21 cellular contexts compared by ENCODE assay signal in the genomic region with DNA sequence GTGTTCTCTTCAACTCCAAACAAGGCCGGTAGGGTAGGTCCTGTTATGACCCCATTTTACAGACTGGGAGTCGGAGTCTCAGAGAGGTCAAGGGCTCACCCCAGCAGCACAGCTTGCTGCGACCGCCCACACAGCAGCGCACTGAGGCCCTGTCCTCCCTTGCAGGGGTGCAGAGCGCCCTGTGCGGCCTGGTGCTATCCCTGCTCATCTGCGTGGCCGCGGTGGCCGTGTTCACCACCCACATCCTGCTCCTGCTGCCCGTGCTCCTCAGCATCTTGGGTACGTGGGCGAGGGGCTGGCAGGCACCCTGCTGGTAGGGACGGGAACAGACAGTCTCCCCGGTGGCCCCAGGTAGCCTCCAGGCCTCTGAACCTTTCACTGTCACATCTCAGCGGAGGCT. TPM values are rescaled to one million over a fixed set of nuclear protein-coding genes. Genes with fewer than 3 reads are reported as not detected.
"Had no signal": no experiment of that assay in that cellular context is flagged by ENCODE, and none has a peak within 500 bp of the region (broad histone marks: within the 10 kb centered on the region; RNA-seq: fewer than 3 reads in every experiment).

No MANE protein-coding gene starts in this region.

- H3K36me3 Mint-ChIP-seq: naive thymus-derived CD4-positive, alpha-beta T cell; type B pancreatic cell had no signal

- H3K27me3 ChIP-seq: ascending aorta, brain microvascular endothelial cell had no signal

- H3K27ac Mint-ChIP-seq: activated CD8-positive, alpha-beta T cell treated with anti-CD3 and anti-CD28 coated beads, Interleukin-2, amount 10 ng/mL, durations not matched to agents 7 days and 5 days; activated T-helper 1 cell treated with anti-CD3 and anti-CD28 coated beads, Interleukin-12 subunit alpha, Interleukin-12 subunit beta, Interleukin-2, Interleukin-4 antibody, amounts not matched to agents 30 ng/mL and 10 ng/mL and 1 ng/mL, durations not matched to agents 14 hours and 24 hours and 36 hours; naive thymus-derived CD4-positive, alpha-beta T cell; progenitor cell of endocrine pancreas; type B pancreatic cell had no signal

- H3K4me3 ChIP-seq: ascending aorta, heart left ventricle, sigmoid colon, thoracic aorta had no signal

- DNase-seq: activated CD4-positive, alpha-beta T cell treated with anti-CD3 and anti-CD28 coated beads for 1 hour; activated CD4-positive, alpha-beta T cell treated with anti-CD3 and anti-CD28 coated beads, Interleukin-2, amount 50 U/mL, for 1 hour; activated CD8-positive, alpha-beta T cell treated with anti-CD3 and anti-CD28 coated beads, Interleukin-2, amount 10 ng/mL, durations not matched to agents 7 days and 5 days; activated gamma-delta T cell; activated naive CD4-positive, alpha-beta T cell treated with anti-CD3 and anti-CD28 coated beads, Interleukin-2, amount 50 U/mL, for 16 hours; brain microvascular endothelial cell; central memory CD4-positive, alpha-beta T cell; heart left ventricle; islet precursor cell; naive thymus-derived CD4-positive, alpha-beta T cell; retina; sigmoid colon; stimulated activated CD4-positive, alpha-beta T cell treated with anti-CD3 and anti-CD28 coated beads, Interleukin-4, amount 100 ng/mL, for 1 hour; stimulated activated naive CD4-positive, alpha-beta T cell had no signal

- H3K36me3 ChIP-seq: ascending aorta, brain microvascular endothelial cell, heart left ventricle, sigmoid colon, thoracic aorta had no signal

- H3K4me1 ChIP-seq: ascending aorta, heart left ventricle, sigmoid colon had no signal

- H3K27me3 Mint-ChIP-seq: naive thymus-derived CD4-positive, alpha-beta T cell; progenitor cell of endocrine pancreas had no signal

- H3K9me3 Mint-ChIP-seq: activated T-helper 1 cell treated with anti-CD3 and anti-CD28 coated beads, Interleukin-12 subunit alpha, Interleukin-12 subunit beta, Interleukin-2, Interleukin-4 antibody, amounts not matched to agents 30 ng/mL and 10 ng/mL and 1 ng/mL, durations not matched to agents 14 hours and 24 hours and 36 hours; naive thymus-derived CD4-positive, alpha-beta T cell; neural crest cell; type B pancreatic cell had no signal

- ATAC-seq: activated CD8-positive, alpha-beta T cell treated with anti-CD3 and anti-CD28 coated beads, Interleukin-2, amount 10 ng/mL, durations not matched to agents 7 days and 5 days; heart left ventricle; naive thymus-derived CD4-positive, alpha-beta T cell had no signal

- H3K27ac ChIP-seq: ascending aorta, brain microvascular endothelial cell, heart left ventricle, sigmoid colon, thoracic aorta had no signal

- H3K4me1 Mint-ChIP-seq: naive thymus-derived CD4-positive, alpha-beta T cell; neural crest cell had no signal

- H3K4me3 Mint-ChIP-seq: activated CD8-positive, alpha-beta T cell treated with anti-CD3 and anti-CD28 coated beads, Interleukin-2, amount 10 ng/mL, durations not matched to agents 7 days and 5 days; activated T-helper 1 cell treated with anti-CD3 and anti-CD28 coated beads, Interleukin-12 subunit alpha, Interleukin-12 subunit beta, Interleukin-2, Interleukin-4 antibody, amounts not matched to agents 30 ng/mL and 10 ng/mL and 1 ng/mL, durations not matched to agents 14 hours and 24 hours and 36 hours; naive thymus-derived CD4-positive, alpha-beta T cell; neural crest cell; type B pancreatic cell had no signal

- H3K9me3 ChIP-seq: ascending aorta, heart left ventricle, sigmoid colon, thoracic aorta had no signal

RNA-seq across cellular contexts. Expression of a gene that starts 55.9 kb away (rescaled TPM):
- total RNA-seq: ascending aorta, fibroblast of villous mesenchyme, thoracic aorta had no signal
